ENCODE assay signal across 2 cellular contexts in genomic region chr10:34859170-34859569, GRCh38.
TF ChIP-seq lines count a peak whose summit lies in the region.

No MANE protein-coding gene starts in this region.

TF ChIP-seq in A549, 52 proteins besides CTCF, POLR2A, EP300 and RAD21 (continued from another document):
- no peak for TF ChIP-seq REST (IDR thresholded peaks at IDR 0.05)

TF ChIP-seq in WTC11, 78 proteins besides CTCF, POLR2A, EP300 and RAD21 (continued from another document):
- TF ChIP-seq, protein P1, sequence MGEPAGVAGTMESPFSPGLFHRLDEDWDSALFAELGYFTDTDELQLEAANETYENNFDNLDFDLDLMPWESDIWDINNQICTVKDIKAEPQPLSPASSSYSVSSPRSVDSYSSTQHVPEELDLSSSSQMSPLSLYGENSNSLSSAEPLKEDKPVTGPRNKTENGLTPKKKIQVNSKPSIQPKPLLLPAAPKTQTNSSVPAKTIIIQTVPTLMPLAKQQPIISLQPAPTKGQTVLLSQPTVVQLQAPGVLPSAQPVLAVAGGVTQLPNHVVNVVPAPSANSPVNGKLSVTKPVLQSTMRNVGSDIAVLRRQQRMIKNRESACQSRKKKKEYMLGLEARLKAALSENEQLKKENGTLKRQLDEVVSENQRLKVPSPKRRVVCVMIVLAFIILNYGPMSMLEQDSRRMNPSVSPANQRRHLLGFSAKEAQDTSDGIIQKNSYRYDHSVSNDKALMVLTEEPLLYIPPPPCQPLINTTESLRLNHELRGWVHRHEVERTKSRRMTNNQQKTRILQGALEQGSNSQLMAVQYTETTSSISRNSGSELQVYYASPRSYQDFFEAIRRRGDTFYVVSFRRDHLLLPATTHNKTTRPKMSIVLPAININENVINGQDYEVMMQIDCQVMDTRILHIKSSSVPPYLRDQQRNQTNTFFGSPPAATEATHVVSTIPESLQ (CRISPR knock-in tag; IDR thresholded peaks at IDR 0.05): no peak
- TF ChIP-seq KAT7 (CRISPR knock-in tag; IDR thresholded peaks at IDR 0.05; ENCODE audit: borderline replicate concordance) (no peak), ZNF219 (CRISPR knock-in tag; IDR thresholded peaks at IDR 0.05; ENCODE audit: borderline replicate concordance) (no peak), ZNF281 (CRISPR knock-in tag; IDR thresholded peaks at IDR 0.05) (no peak), SP1 (CRISPR knock-in tag; conservative IDR thresholded peaks at IDR 0.05) (no peak), MXD4 (CRISPR knock-in tag; IDR thresholded peaks at IDR 0.05; ENCODE audit: borderline replicate concordance) (no peak), HMGA2 (CRISPR knock-in tag; IDR thresholded peaks at IDR 0.05) (no peak), ERG (CRISPR knock-in tag; IDR thresholded peaks at IDR 0.05) (no peak), ZNF232 (CRISPR knock-in tag; IDR thresholded peaks at IDR 0.05) (no peak), CREB1 (CRISPR knock-in tag; IDR thresholded peaks at IDR 0.05) (no peak)
- TF ChIP-seq, protein P2, sequence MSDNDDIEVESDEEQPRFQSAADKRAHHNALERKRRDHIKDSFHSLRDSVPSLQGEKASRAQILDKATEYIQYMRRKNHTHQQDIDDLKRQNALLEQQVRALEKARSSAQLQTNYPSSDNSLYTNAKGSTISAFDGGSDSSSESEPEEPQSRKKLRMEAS (CRISPR knock-in tag; IDR thresholded peaks at IDR 0.05): no peak
- TF ChIP-seq, protein P3, sequence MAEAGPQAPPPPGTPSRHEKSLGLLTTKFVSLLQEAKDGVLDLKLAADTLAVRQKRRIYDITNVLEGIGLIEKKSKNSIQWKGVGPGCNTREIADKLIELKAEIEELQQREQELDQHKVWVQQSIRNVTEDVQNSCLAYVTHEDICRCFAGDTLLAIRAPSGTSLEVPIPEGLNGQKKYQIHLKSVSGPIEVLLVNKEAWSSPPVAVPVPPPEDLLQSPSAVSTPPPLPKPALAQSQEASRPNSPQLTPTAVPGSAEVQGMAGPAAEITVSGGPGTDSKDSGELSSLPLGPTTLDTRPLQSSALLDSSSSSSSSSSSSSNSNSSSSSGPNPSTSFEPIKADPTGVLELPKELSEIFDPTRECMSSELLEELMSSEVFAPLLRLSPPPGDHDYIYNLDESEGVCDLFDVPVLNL (CRISPR knock-in tag; IDR thresholded peaks at IDR 0.05; ENCODE audit: borderline replicate concordance, low read depth): no peak
